Comparison of ENCODE assay signal across 8 cellular contexts in genomic region chr1:25030674-25031589, GRCh38.
DNase-seq lines count a peak whose midpoint lies in the region; ATAC-seq, FAIRE-seq and TF ChIP-seq lines count a peak whose summit lies in the region.

No MANE protein-coding gene starts in this region.

- FAIRE-seq in bronchial epithelial cell (lab: Jason Lieb, UNC): no peak

- H3K4me1 ChIP-seq in ovary (ENCODE audit: insufficient read depth): no peaks in the 10 kb centered on the region

- H3K9me3 Mint-ChIP-seq in stimulated activated effector memory CD8-positive, alpha-beta T cell treated with anti-CD3 and anti-CD28 coated beads, Interleukin-12 subunit alpha, Interleukin-12 subunit beta, amount 100 ng/mL, for 72 hours: no peaks in the 10 kb centered on the region

- peak; percentile 75 for DNase-seq in GM13977 (ENCODE audit: low spot score)
- peak; percentile 71 for DNase-seq in T-helper 22 cell (ENCODE audit: low read depth)
- DNase-seq in bronchial epithelial cell (ENCODE audit: low read depth): peak; percentile 73
- DNase-seq in stimulated activated effector memory CD8-positive, alpha-beta T cell treated with anti-CD3 and anti-CD28 coated beads, Interleukin-12 subunit alpha, Interleukin-12 subunit beta, amount 100 ng/mL, for 72 hours (ENCODE audit: low spot score in 2 of 2): peak; percentile 68 to 94
- DNase-seq in HUDEP-2 (lab: John Stamatoyannopoulos, UW; ENCODE audit: unreplicated experiment in 76 of 76): no peak
- no peak for DNase-seq in ovary
- DNase-seq in dedifferentiated amniotic fluid mesenchymal stem cell (ENCODE audit: extremely low spot score): no peak

- H3K4me3 Mint-ChIP-seq in stimulated activated effector memory CD8-positive, alpha-beta T cell treated with anti-CD3 and anti-CD28 coated beads, Interleukin-12 subunit alpha, Interleukin-12 subunit beta, amount 100 ng/mL, for 72 hours: no peak overlapping the region

- TF ChIP-seq POLR2A in ovary (IDR thresholded peaks at IDR 0.05): no peak

- no peaks in the 10 kb centered on the region for H3K36me3 ChIP-seq in bronchial epithelial cell (ENCODE audit: control insufficient read depth, insufficient read depth, low read length)
- no peaks in the 10 kb centered on the region for H3K36me3 ChIP-seq in ovary

- no peak for TF ChIP-seq CTCF in GM13977 (IDR thresholded peaks at IDR 0.05; ENCODE audit: extremely low read depth, insufficient read depth, missing control alignments)
- no peak for TF ChIP-seq CTCF in bronchial epithelial cell (IDR thresholded peaks at IDR 0.05; ENCODE audit: insufficient read depth, low read length, severe bottlenecking)
- no peak for TF ChIP-seq CTCF in ovary (IDR thresholded peaks at IDR 0.05)

- H3K27ac ChIP-seq in ovary: no peak overlapping the region

- peak overlapping the region; percentile 97 for H3K27ac Mint-ChIP-seq in stimulated activated effector memory CD8-positive, alpha-beta T cell treated with anti-CD3 and anti-CD28 coated beads, Interleukin-12 subunit alpha, Interleukin-12 subunit beta, amount 100 ng/mL, for 72 hours

- peak; percentile 36 for ATAC-seq in HG02763 (IDR thresholded peaks at IDR 0.05; ENCODE audit: unreplicated experiment)
- ATAC-seq in stimulated activated effector memory CD8-positive, alpha-beta T cell treated with anti-CD3 and anti-CD28 coated beads, Interleukin-12 subunit alpha, Interleukin-12 subunit beta, amount 100 ng/mL, for 72 hours: peak; percentile 85

- no peak for TF ChIP-seq EP300 in ovary (IDR thresholded peaks at IDR 0.05)

- H3K27me3 ChIP-seq in bronchial epithelial cell (ENCODE audit: control insufficient read depth, insufficient read depth, low read length) (peaks cover 7% of the 10 kb centered on the region), ovary (no peaks in the 10 kb centered on the region)

- H3K4me3 ChIP-seq in bronchial epithelial cell (ENCODE audit: low read depth, low read length) (no peak overlapping the region), ovary (no peak overlapping the region)

- H3K9me3 ChIP-seq in ovary: no peaks in the 10 kb centered on the region

- in situ Hi-C loops in GM13977 (cut with MboI; ENCODE audit: low pct_unique_long_range_greater_than_20kb, low sequenced_read_pairs, unreplicated experiment): loop anchor here (10.0 kb wide), 1 partner anchor 96 kb away; the partner anchor contains the start of gene RUNX3

- H3K36me3 Mint-ChIP-seq in stimulated activated effector memory CD8-positive, alpha-beta T cell treated with anti-CD3 and anti-CD28 coated beads, Interleukin-12 subunit alpha, Interleukin-12 subunit beta, amount 100 ng/mL, for 72 hours: peaks cover 53% of the 10 kb centered on the region

- intact Hi-C loops in ovary (cut with DNase I): no loop called here

- no peaks in the 10 kb centered on the region for H3K4me1 Mint-ChIP-seq in stimulated activated effector memory CD8-positive, alpha-beta T cell treated with anti-CD3 and anti-CD28 coated beads, Interleukin-12 subunit alpha, Interleukin-12 subunit beta, amount 100 ng/mL, for 72 hours

- 66 to 74% (median 67%) methylated on average over 6 of the region's 6 CpGs for WGBS in ovary, 3 donors

Comparison
In these comparisons a context has a peak if more than half of its experiments do, and no peak if none do; other contexts are left out.
1. DNase-seq: peak in GM13977 (single experiment), T-helper 22 cell (single experiment), bronchial epithelial cell (single experiment) and stimulated activated effector memory CD8-positive, alpha-beta T cell treated with anti-CD3 and anti-CD28 coated beads, Interleukin-12 subunit alpha, Interleukin-12 subunit beta, amount 100 ng/mL, for 72 hours (2 of 2); none in HUDEP-2 (0 of 76), ovary (0 of 5) and dedifferentiated amniotic fluid mesenchymal stem cell (single experiment).